11 cellular contexts compared by ENCODE assay signal in genomic region chr6:65014006-65014405, GRCh38.
"Had no signal": no experiment of that assay in that cellular context is flagged by ENCODE, and none has a peak within 500 bp of the region (broad histone marks: within the 10 kb centered on the region; RNA-seq: fewer than 3 reads in every experiment).

No MANE protein-coding gene starts in this region.

- H3K9me3 ChIP-seq: HAP-1 had no signal

- H2AFZ ChIP-seq: GM23248, GM23338 had no signal

- ATAC-seq: GM23338, HCT116 had no signal

- H3K4me3 ChIP-seq: GM23248, GM23338, HAP-1 had no signal

- H3K4me1 Mint-ChIP-seq: GM23338 had no signal

- H3K9ac ChIP-seq: GM23248 had no signal

- DNase-seq: GM23248, GOT3, H7, H9, HCEC 1CT, HFFc6 had no signal

- H3K4me1 ChIP-seq: HAP-1 had no signal

- H3K4me2 ChIP-seq: GM23338 had no signal

- FAIRE-seq: H1, H54 had no signal

- H3K36me3 ChIP-seq: HAP-1 had no signal

- H3K4me3 Mint-ChIP-seq: GM23338, H9, HFFc6 had no signal

- H3K27ac ChIP-seq: GM23248 had no signal

- H3K27ac Mint-ChIP-seq: GM23338, H9, HFFc6 had no signal
